Comparison of ENCODE assay signal across 26 cellular contexts in the genomic region with DNA sequence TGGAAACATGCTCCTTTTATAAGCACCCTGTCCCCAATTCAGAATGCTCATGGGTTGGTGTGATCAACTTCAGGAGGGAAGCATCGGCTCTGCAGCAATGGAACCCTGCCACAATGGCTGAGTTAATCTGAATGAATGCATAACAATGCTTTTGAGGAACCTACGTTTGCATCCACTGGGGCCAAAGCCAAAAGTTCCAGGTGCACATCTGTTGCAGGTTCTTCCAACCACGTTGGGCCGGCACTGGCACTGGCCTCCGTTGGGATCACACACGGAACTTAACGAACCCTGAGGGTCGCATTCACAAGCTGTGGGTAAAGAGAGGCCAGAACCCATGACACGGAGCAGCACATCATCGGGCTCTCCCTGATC. TPM values are rescaled to one million over a fixed set of nuclear protein-coding genes. Genes with fewer than 3 reads are reported as not detected.
DNase-seq lines count a peak whose midpoint lies in the region; ATAC-seq, FAIRE-seq and TF ChIP-seq lines count a peak whose summit lies in the region.
"Had no signal": no experiment of that assay in that cellular context is flagged by ENCODE, and none has a peak within 500 bp of the region (broad histone marks: within the 10 kb centered on the region; RNA-seq: fewer than 3 reads in every experiment).

No MANE protein-coding gene starts in this region.

- H3K9me3 ChIP-seq in HAP-1 (no peaks in the 10 kb centered on the region), astrocyte (ENCODE audit: insufficient read depth, low read depth, low read length) (no peaks in the 10 kb centered on the region), stomach smooth muscle (ENCODE audit: control insufficient read depth in 2 of 2, low read length in 2 of 2) (no peaks in the 10 kb centered on the region)
- H3K9me3 ChIP-seq: BE2C, body of pancreas, tibial nerve had no signal

- H3K79me2 ChIP-seq in astrocyte (ENCODE audit: insufficient read depth, low read length), result peaks cover 53% of the 10 kb centered on the region

- H3K4me1 ChIP-seq in HAP-1, result peaks cover 4% of the 10 kb centered on the region
- H3K4me1 ChIP-seq in astrocyte (ENCODE audit: insufficient read depth, low read length), result peaks cover 11% of the 10 kb centered on the region
- H3K4me1 ChIP-seq in stomach smooth muscle (ENCODE audit: control insufficient read depth, insufficient read depth, low read length), result peaks cover 20% of the 10 kb centered on the region
- H3K4me1 ChIP-seq: BE2C, body of pancreas had no signal

- H3K9ac ChIP-seq in astrocyte (ENCODE audit: low read length), result no peak overlapping the region
- no peak overlapping the region for H3K9ac ChIP-seq in stomach smooth muscle (ENCODE audit: low read length in 2 of 2)

- FAIRE-seq in astrocyte (lab: Jason Lieb, UNC), result no peak
- no peak for FAIRE-seq in H54 (lab: Jason Lieb, UNC)
- FAIRE-seq: GM12892 had no signal

- peak overlapping the region; percentile 7 for H3K27ac Mint-ChIP-seq in astrocyte (ENCODE audit: unreplicated experiment)
- H3K27ac Mint-ChIP-seq in activated CD8-positive, alpha-beta memory T cell treated with anti-CD3 and anti-CD28 coated beads, Interleukin-2, amount 10 ng/mL, durations not matched to agents 7 days and 5 days, result no peak overlapping the region
- H3K27ac Mint-ChIP-seq: activated CD4-positive, alpha-beta T cell treated with anti-CD3 and anti-CD28 coated beads for 36 hours; activated T-cell treated with anti-CD3 and anti-CD28 coated beads, Interleukin-2, amount 50 U/mL, for 24 hours; T-helper 1 cell treated with Interleukin-12 subunit alpha and Interleukin-12 subunit beta and Interleukin-4 antibody, amounts not matched to agents 30 μg/mL and 1 μg/mL, for 36 hours had no signal

- in situ Hi-C loops in HAP-1 (cut with MboI; ENCODE audit: low sequenced_read_pairs), result no loop called here

- H3K27me3 ChIP-seq in HAP-1 (ENCODE audit: low read depth) (no peaks in the 10 kb centered on the region), astrocyte (ENCODE audit: insufficient read depth, low read length) (no peaks in the 10 kb centered on the region), stomach smooth muscle (ENCODE audit: control insufficient read depth in 1 of 2, insufficient read depth in 2 of 2, low read length in 2 of 2) (no peaks in the 10 kb centered on the region)
- H3K27me3 ChIP-seq: BE2C, body of pancreas, tibial nerve had no signal

- ATAC-seq in activated CD8-positive, alpha-beta memory T cell treated with anti-CD3 and anti-CD28 coated beads, Interleukin-2, amount 10 ng/mL, durations not matched to agents 7 days and 5 days, result no peak
- ATAC-seq: activated CD4-positive, alpha-beta T cell treated with anti-CD3 and anti-CD28 coated beads for 36 hours; left colon had no signal

- H3K4me3 ChIP-seq in HAP-1, result no peak overlapping the region
- no peak overlapping the region for H3K4me3 ChIP-seq in astrocyte (ENCODE audit: insufficient read depth, low read depth, low read length)
- no peak overlapping the region for H3K4me3 ChIP-seq in stomach smooth muscle (ENCODE audit: low read length in 2 of 2)
- H3K4me3 ChIP-seq: body of pancreas, tibial nerve had no signal

- CTCF ChIA-PET in activated CD8-positive, alpha-beta memory T cell treated with anti-CD3 and anti-CD28 coated beads, Interleukin-2, amount 10 ng/mL, durations not matched to agents 7 days and 5 days (lab: Charles Lee), result no interaction called here

- no peak for TF ChIP-seq CTCF in astrocyte (IDR thresholded peaks at IDR 0.05; ENCODE audit: insufficient read depth, low read depth, low read length)

- H3K4me2 ChIP-seq in astrocyte (ENCODE audit: low read length), result no peak overlapping the region

- no peak for TF ChIP-seq POLR2A in H54 (IDR thresholded peaks at IDR 0.05; ENCODE audit: low read depth, low read length)

- H3K4me3 Mint-ChIP-seq in astrocyte (ENCODE audit: unreplicated experiment), result no peak overlapping the region
- no peak overlapping the region for H3K4me3 Mint-ChIP-seq in activated CD8-positive, alpha-beta memory T cell treated with anti-CD3 and anti-CD28 coated beads, Interleukin-2, amount 10 ng/mL, durations not matched to agents 7 days and 5 days
- H3K4me3 Mint-ChIP-seq: activated CD4-positive, alpha-beta T cell treated with anti-CD3 and anti-CD28 coated beads for 36 hours; activated T-cell treated with anti-CD3 and anti-CD28 coated beads, Interleukin-2, amount 50 U/mL, for 24 hours; T-helper 1 cell treated with Interleukin-12 subunit alpha and Interleukin-12 subunit beta and Interleukin-4 antibody, amounts not matched to agents 30 μg/mL and 1 μg/mL, for 36 hours had no signal

- H3K36me3 Mint-ChIP-seq in astrocyte (ENCODE audit: low read depth, unreplicated experiment), result peaks cover 45% of the 10 kb centered on the region
- no peaks in the 10 kb centered on the region for H3K36me3 Mint-ChIP-seq in activated CD8-positive, alpha-beta memory T cell treated with anti-CD3 and anti-CD28 coated beads, Interleukin-2, amount 10 ng/mL, durations not matched to agents 7 days and 5 days

- H3K36me3 ChIP-seq in HAP-1 (replicated peaks) (peaks cover 71% of the 10 kb centered on the region), astrocyte (ENCODE audit: insufficient read depth, low read length) (peaks cover 89% of the 10 kb centered on the region), stomach smooth muscle (ENCODE audit: control insufficient read depth in 2 of 2, insufficient read depth in 2 of 2, low read length in 2 of 2) (peaks cover 42 to 45% of the 10 kb centered on the region in 2 donors)

- H3K9me3 Mint-ChIP-seq in astrocyte (ENCODE audit: unreplicated experiment), result no peaks in the 10 kb centered on the region
- no peaks in the 10 kb centered on the region for H3K9me3 Mint-ChIP-seq in activated CD8-positive, alpha-beta memory T cell treated with anti-CD3 and anti-CD28 coated beads, Interleukin-2, amount 10 ng/mL, durations not matched to agents 7 days and 5 days (ENCODE audit: low read depth)
- H3K9me3 Mint-ChIP-seq: activated T-cell treated with anti-CD3 and anti-CD28 coated beads, Interleukin-2, amount 50 U/mL, for 24 hours; T-helper 1 cell treated with Interleukin-12 subunit alpha and Interleukin-12 subunit beta and Interleukin-4 antibody, amounts not matched to agents 30 μg/mL and 1 μg/mL, for 36 hours had no signal

- peaks cover 72% of the 10 kb centered on the region for H4K20me1 ChIP-seq in astrocyte (ENCODE audit: insufficient read depth, low read length)

- peaks cover 14% of the 10 kb centered on the region for H3K4me1 Mint-ChIP-seq in astrocyte (ENCODE audit: low read depth, unreplicated experiment)
- H3K4me1 Mint-ChIP-seq in activated CD8-positive, alpha-beta memory T cell treated with anti-CD3 and anti-CD28 coated beads, Interleukin-2, amount 10 ng/mL, durations not matched to agents 7 days and 5 days, result no peaks in the 10 kb centered on the region
- H3K4me1 Mint-ChIP-seq: activated CD4-positive, alpha-beta T cell treated with anti-CD3 and anti-CD28 coated beads for 36 hours had no signal

- H3K27ac ChIP-seq in astrocyte (ENCODE audit: low read depth, low read length) (no peak overlapping the region), stomach smooth muscle (ENCODE audit: low read length) (peak overlapping the region; percentile 37)
- H3K27ac ChIP-seq: body of pancreas had no signal

- H3K27me3 Mint-ChIP-seq in astrocyte (ENCODE audit: low read depth, unreplicated experiment), result no peaks in the 10 kb centered on the region
- peaks cover 19% of the 10 kb centered on the region for H3K27me3 Mint-ChIP-seq in activated CD8-positive, alpha-beta memory T cell treated with anti-CD3 and anti-CD28 coated beads, Interleukin-2, amount 10 ng/mL, durations not matched to agents 7 days and 5 days

- DNase-seq in HAP-1 (ENCODE audit: low spot score in 2 of 2) (peak; percentile 39 to 50), astrocyte (ENCODE audit: low read depth) (no peak), iPS-NIHi11 (ENCODE audit: low spot score) (peak; percentile 33), NCI-H128 (lab: John Stamatoyannopoulos, UW; ENCODE audit: unreplicated experiment) (no peak), HK-2 (ENCODE audit: unreplicated experiment) (no peak), H54 (ENCODE audit: insufficient read length, low spot score) (no peak)
- no peak for DNase-seq in activated CD8-positive, alpha-beta memory T cell treated with anti-CD3 and anti-CD28 coated beads, Interleukin-2, amount 10 ng/mL, durations not matched to agents 7 days and 5 days
- DNase-seq: ACHN; activated CD4-positive, alpha-beta T cell treated with anti-CD3 and anti-CD28 coated beads for 36 hours; activated gamma-delta T cell; activated T-cell treated with anti-CD3 and anti-CD28 coated beads, Interleukin-2, amount 50 U/mL, for 24 hours; BE2C; GOT3; KG1; left colon; MM.1S; NCI-H1417; NCI-H2081; NCI-H226; NCI-H69; stimulated activated naive CD4-positive, alpha-beta T cell had no signal

- H2AFZ ChIP-seq in astrocyte (ENCODE audit: low read depth, low read length), result no peak overlapping the region

RNA-seq across cellular contexts. Expression of a gene that starts 43.4 kb away (rescaled TPM):
- 403 and 411 TPM in 2 replicates for total RNA-seq in astrocyte
- total RNA-seq in activated CD8-positive, alpha-beta memory T cell treated with anti-CD3 and anti-CD28 coated beads, Interleukin-2, amount 10 ng/mL, durations not matched to agents 7 days and 5 days, result not detected

Comparison
In these comparisons a context has a peak if more than half of its experiments do, and no peak if none do; other contexts are left out.
1. DNase-seq: peak in HAP-1 (2 of 2) and iPS-NIHi11 (single experiment); none in astrocyte (single experiment), NCI-H128 (single experiment), HK-2 (single experiment), activated CD8-positive, alpha-beta memory T cell treated with anti-CD3 and anti-CD28 coated beads, Interleukin-2, amount 10 ng/mL, durations not matched to agents 7 days and 5 days (single experiment) and H54 (single experiment).
2. RNA of a gene that starts 43.4 kb away (total RNA-seq): 403 to 411 TPM in astrocyte; not detected in activated CD8-positive, alpha-beta memory T cell treated with anti-CD3 and anti-CD28 coated beads, Interleukin-2, amount 10 ng/mL, durations not matched to agents 7 days and 5 days; every median in the first group is over 100 times any median in the second.